Comparison of ENCODE assay signal across 14 cellular contexts in the genomic region with DNA sequence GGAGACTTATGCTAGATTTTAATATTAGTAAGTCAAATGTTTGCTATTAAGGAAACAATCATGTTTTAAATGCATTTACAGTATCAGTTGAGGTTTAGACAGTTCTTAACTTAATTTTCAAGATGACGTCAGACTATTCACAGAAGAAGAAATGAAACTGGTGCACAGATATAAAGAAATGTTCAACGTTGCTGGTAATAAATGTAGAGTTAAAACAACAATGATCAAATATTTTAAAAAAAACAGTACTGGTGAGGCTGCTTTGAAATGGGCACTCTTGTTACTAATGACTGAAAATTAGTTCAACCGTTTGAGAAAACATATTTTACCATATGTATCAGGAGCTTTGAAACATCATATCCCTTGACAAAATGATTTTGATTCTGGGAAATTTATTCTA. TPM values are rescaled to one million over a fixed set of nuclear protein-coding genes. Genes with fewer than 3 reads are reported as not detected.
DNase-seq lines count a peak whose midpoint lies in the region; ATAC-seq and TF ChIP-seq lines count a peak whose summit lies in the region.
"Had no signal": no experiment of that assay in that cellular context is flagged by ENCODE, and none has a peak within 500 bp of the region (broad histone marks: within the 10 kb centered on the region; RNA-seq: fewer than 3 reads in every experiment).

No MANE protein-coding gene starts in this region.

- H2AFZ ChIP-seq in SK-N-SH (ENCODE audit: low read depth), result no peak overlapping the region

- H3K36me3 ChIP-seq in SK-N-SH (replicated peaks in 1 of 2; ENCODE audit: control insufficient read depth in 1 of 2, insufficient read depth in 2 of 2, low read length in 1 of 2) (peaks cover 2 to 10% of the 10 kb centered on the region in 2 experiments), Panc1 (ENCODE audit: control insufficient read depth, insufficient read depth, low read length) (no peaks in the 10 kb centered on the region)

- no peaks in the 10 kb centered on the region for H3K9me2 ChIP-seq in SK-N-SH

- POLR2A ChIA-PET in SK-N-SH (lab: Yijun Ruan, JAX), result no interaction called here
- POLR2A ChIA-PET in Panc1 (lab: Charles Lee), result interaction anchor here (0.6 kb wide), 1 partner anchor 93 kb away, joined by 4 read pairs; no protein-coding TSS in a partner anchor

- in situ Hi-C loops in Panc1 (cut with HindIII; ENCODE audit: low pct_unique_long_range_greater_than_20kb, low sequenced_read_pairs), result no loop called here

- H4K20me1 ChIP-seq in SK-N-SH (ENCODE audit: insufficient read depth), result no peaks in the 10 kb centered on the region

- no peak for TF ChIP-seq CTCF in SK-N-SH (IDR thresholded peaks at IDR 0.05)
- no peak for TF ChIP-seq CTCF in Panc1 (IDR thresholded peaks at IDR 0.05)

- CTCF ChIA-PET in SK-N-SH (lab: Yijun Ruan, JAX) (no interaction called here), Panc1 (lab: Charles Lee) (no interaction called here)

- no peaks in the 10 kb centered on the region for H3K79me2 ChIP-seq in SK-N-SH (ENCODE audit: insufficient read depth)

- H3F3A ChIP-seq in SK-N-SH (replicated peaks; ENCODE audit: insufficient read depth), result peaks cover 3% of the 10 kb centered on the region

- BruUV-seq in Panc1 (replicated peaks; lab: Mats Ljungman, UMichigan), result TSS peak; percentile 66

- no peaks in the 10 kb centered on the region for H3K4me1 ChIP-seq in SK-N-SH (ENCODE audit: control insufficient read depth in 1 of 2, insufficient read depth in 2 of 2, low read depth in 1 of 2, low read length in 1 of 2)
- H3K4me1 ChIP-seq in Panc1 (ENCODE audit: control insufficient read depth, insufficient read depth, low read length), result no peaks in the 10 kb centered on the region
- H3K4me1 ChIP-seq: BE2C, Caco-2 had no signal

- no peak for ATAC-seq in SK-N-SH treated with all-trans-retinoic acid at 6 μM for 48 hours
- ATAC-seq in HG02938 (IDR thresholded peaks at IDR 0.05; ENCODE audit: unreplicated experiment), result peak; percentile 62
- no peak for ATAC-seq in Panc1

- H3K27ac ChIP-seq in SK-N-SH (ENCODE audit: low read depth in 2 of 2, low read length in 1 of 2) (no peak overlapping the region), Panc1 (ENCODE audit: low read length) (no peak overlapping the region)

- H3K4me3 ChIP-seq in SK-N-SH (ENCODE audit: low read depth in 2 of 2, low read length in 1 of 2) (no peak overlapping the region), Panc1 (ENCODE audit: low read depth in 2 of 2, low read length in 2 of 2) (no peak overlapping the region)

- no peak overlapping the region for H3K9ac ChIP-seq in SK-N-SH

- H3K27me3 ChIP-seq in SK-N-SH (ENCODE audit: insufficient read depth), result no peaks in the 10 kb centered on the region
- no peaks in the 10 kb centered on the region for H3K27me3 ChIP-seq in Panc1 (ENCODE audit: control insufficient read depth, insufficient read depth, low read length)
- H3K27me3 ChIP-seq: BE2C had no signal

- 67% methylated on average over 3 of the region's 3 CpGs for WGBS in SK-N-SH (ENCODE audit: low lambda C conversion rate)

- intact Hi-C loops in Panc1 (cut with micrococcal nuclease; ENCODE audit: unreplicated experiment), result no loop called here

- H3K4me2 ChIP-seq in SK-N-SH, result no peak overlapping the region

- H3K9me3 ChIP-seq in SK-N-SH, result no peaks in the 10 kb centered on the region
- H3K9me3 ChIP-seq in Panc1 (ENCODE audit: control insufficient read depth, insufficient read depth, low read depth, low read length), result no peaks in the 10 kb centered on the region
- H3K9me3 ChIP-seq: BE2C, Caco-2 had no signal

- TF ChIP-seq RAD21 in SK-N-SH (IDR thresholded peaks at IDR 0.05; ENCODE audit: low read length), result no peak

- no peak for TF ChIP-seq EP300 in SK-N-SH (IDR thresholded peaks at IDR 0.05; ENCODE audit: borderline replicate concordance in 1 of 2, low read depth in 1 of 2, low read length in 1 of 2)

- DNase-seq in SK-N-SH (no peak), Panc1 (ENCODE audit: low read depth, low spot score) (no peak), SIG-M5 treated with dmso at 0.1 percent for 504 hours (lab: John Stamatoyannopoulos, UW; ENCODE audit: unreplicated experiment) (no peak), NCI-H82 (lab: John Stamatoyannopoulos, UW) (no peak), RKO (ENCODE audit: low spot score) (no peak)
- DNase-seq: BE2C; Caco-2; CD4-positive, alpha-beta T cell; Karpas-422; NCI-H1694 treated with DMSO at 0.1 percent for 48 hours; NCI-H510A; NCI-H748 treated with DMSO at 0.1 percent for 48 hours had no signal

TF ChIP-seq in SK-N-SH treated with all-trans-retinoic acid at 6 μM for 48 hours, 23 proteins besides CTCF, POLR2A, EP300 and RAD21:
- TF ChIP-seq, protein P1, sequence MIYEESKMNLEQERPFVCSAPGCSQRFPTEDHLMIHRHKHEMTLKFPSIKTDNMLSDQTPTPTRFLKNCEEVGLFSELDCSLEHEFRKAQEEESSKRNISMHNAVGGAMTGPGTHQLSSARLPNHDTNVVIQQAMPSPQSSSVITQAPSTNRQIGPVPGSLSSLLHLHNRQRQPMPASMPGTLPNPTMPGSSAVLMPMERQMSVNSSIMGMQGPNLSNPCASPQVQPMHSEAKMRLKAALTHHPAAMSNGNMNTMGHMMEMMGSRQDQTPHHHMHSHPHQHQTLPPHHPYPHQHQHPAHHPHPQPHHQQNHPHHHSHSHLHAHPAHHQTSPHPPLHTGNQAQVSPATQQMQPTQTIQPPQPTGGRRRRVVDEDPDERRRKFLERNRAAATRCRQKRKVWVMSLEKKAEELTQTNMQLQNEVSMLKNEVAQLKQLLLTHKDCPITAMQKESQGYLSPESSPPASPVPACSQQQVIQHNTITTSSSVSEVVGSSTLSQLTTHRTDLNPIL (CRISPR knock-in tag; IDR thresholded peaks at IDR 0.05; ENCODE audit: low read depth), result 0 out of 2 replicates have a peak, but pooled peaks have one; percentile 33
- TF ChIP-seq TCF4 (CRISPR knock-in tag; IDR thresholded peaks at IDR 0.05; ENCODE audit: borderline replicate concordance), result no peak

TF ChIP-seq in SK-N-SH, 30 proteins besides CTCF, POLR2A, EP300 and RAD21:
- TF ChIP-seq, protein P2, sequence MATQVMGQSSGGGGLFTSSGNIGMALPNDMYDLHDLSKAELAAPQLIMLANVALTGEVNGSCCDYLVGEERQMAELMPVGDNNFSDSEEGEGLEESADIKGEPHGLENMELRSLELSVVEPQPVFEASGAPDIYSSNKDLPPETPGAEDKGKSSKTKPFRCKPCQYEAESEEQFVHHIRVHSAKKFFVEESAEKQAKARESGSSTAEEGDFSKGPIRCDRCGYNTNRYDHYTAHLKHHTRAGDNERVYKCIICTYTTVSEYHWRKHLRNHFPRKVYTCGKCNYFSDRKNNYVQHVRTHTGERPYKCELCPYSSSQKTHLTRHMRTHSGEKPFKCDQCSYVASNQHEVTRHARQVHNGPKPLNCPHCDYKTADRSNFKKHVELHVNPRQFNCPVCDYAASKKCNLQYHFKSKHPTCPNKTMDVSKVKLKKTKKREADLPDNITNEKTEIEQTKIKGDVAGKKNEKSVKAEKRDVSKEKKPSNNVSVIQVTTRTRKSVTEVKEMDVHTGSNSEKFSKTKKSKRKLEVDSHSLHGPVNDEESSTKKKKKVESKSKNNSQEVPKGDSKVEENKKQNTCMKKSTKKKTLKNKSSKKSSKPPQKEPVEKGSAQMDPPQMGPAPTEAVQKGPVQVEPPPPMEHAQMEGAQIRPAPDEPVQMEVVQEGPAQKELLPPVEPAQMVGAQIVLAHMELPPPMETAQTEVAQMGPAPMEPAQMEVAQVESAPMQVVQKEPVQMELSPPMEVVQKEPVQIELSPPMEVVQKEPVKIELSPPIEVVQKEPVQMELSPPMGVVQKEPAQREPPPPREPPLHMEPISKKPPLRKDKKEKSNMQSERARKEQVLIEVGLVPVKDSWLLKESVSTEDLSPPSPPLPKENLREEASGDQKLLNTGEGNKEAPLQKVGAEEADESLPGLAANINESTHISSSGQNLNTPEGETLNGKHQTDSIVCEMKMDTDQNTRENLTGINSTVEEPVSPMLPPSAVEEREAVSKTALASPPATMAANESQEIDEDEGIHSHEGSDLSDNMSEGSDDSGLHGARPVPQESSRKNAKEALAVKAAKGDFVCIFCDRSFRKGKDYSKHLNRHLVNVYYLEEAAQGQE (IDR thresholded peaks at IDR 0.05; ENCODE audit: low read depth, low read length), result no peak
- TF ChIP-seq NFIC (IDR thresholded peaks at IDR 0.05; ENCODE audit: borderline replicate concordance) (no peak), POLR2AphosphoS5 (IDR thresholded peaks at IDR 0.05; ENCODE audit: low read depth, low read length) (no peak)

RNA-seq across cellular contexts. Expression of gene ABHD18, which starts 44.2 kb away (rescaled TPM):
- polyA plus RNA-seq in SK-N-SH (2012; rRNA removed), result 2.0 and 2.1 TPM in 2 replicates
- polyA plus RNA-seq in SK-N-SH (2012; cell fraction: cytosol; rRNA removed), result 1.9 and 2.3 TPM in 2 replicates
- 5.2 and 8.8 TPM in 2 replicates for polyA plus RNA-seq in SK-N-SH (2012; cell fraction: nucleus; rRNA removed)
- total RNA-seq in Panc1 (2021; ENCODE audit: unreplicated experiment), result 7.4 TPM
- 1.8 TPM for polyA plus RNA-seq in Panc1 (2012; ENCODE audit: insufficient read length)

RNA-seq across cellular contexts. Expression of gene MFSD8, which starts 44.5 kb away (rescaled TPM):
- 7.5 and 12.8 TPM in 2 replicates for polyA plus RNA-seq in SK-N-SH (2012; rRNA removed)
- polyA plus RNA-seq in SK-N-SH (2012; cell fraction: cytosol; rRNA removed), result 6.9 and 7.2 TPM in 2 replicates
- polyA plus RNA-seq in SK-N-SH (2012; cell fraction: nucleus; rRNA removed), result 12.4 and 41.0 TPM in 2 replicates
- 15.1 TPM for total RNA-seq in Panc1 (2021; ENCODE audit: unreplicated experiment)
- 5.9 TPM for polyA plus RNA-seq in Panc1 (2012; ENCODE audit: insufficient read length)

RNA-seq across cellular contexts. Expression of gene LARP1B, which starts 51.7 kb away (rescaled TPM):
- polyA plus RNA-seq in SK-N-SH (2012; rRNA removed), result 4.8 and 6.4 TPM in 2 replicates
- polyA plus RNA-seq in SK-N-SH (2012; cell fraction: cytosol; rRNA removed), result 6.4 and 8.2 TPM in 2 replicates
- polyA plus RNA-seq in SK-N-SH (2012; cell fraction: nucleus; rRNA removed), result 5.7 and 13.3 TPM in 2 replicates
- 17.3 TPM for total RNA-seq in Panc1 (2021; ENCODE audit: unreplicated experiment)
- polyA plus RNA-seq in Panc1 (2012; ENCODE audit: insufficient read length), result 9.0 TPM
